ENCODE assay signal across 8 cellular contexts in genomic region chr5:44789372-44789771, GRCh38. TPM values are rescaled to one million over a fixed set of nuclear protein-coding genes. Genes with fewer than 3 reads are reported as not detected.
DNase-seq lines count a peak whose midpoint lies in the region; TF ChIP-seq lines count a peak whose summit lies in the region.
"Not testable (repeated sequence)": the region's sequence is repeated elsewhere in the genome, so short reads cannot be mapped to it uniquely, and the experiment has no call there.

No MANE protein-coding gene starts in this region.

- H2AFZ ChIP-seq in SK-N-SH (ENCODE audit: low read depth), result peak overlapping the region; percentile 59; the same call in 1 of the 2 replicates

- not testable (repeated sequence) for H3K79me2 ChIP-seq in SK-N-SH (ENCODE audit: insufficient read depth)

- H4K20me1 ChIP-seq in SK-N-SH (ENCODE audit: insufficient read depth), result not testable (repeated sequence)

- H3K4me2 ChIP-seq in SK-N-SH, result peak overlapping the region; percentile 63

- not testable (repeated sequence) for H3K9me2 ChIP-seq in SK-N-SH

- H3F3A ChIP-seq in SK-N-SH (replicated peaks; ENCODE audit: insufficient read depth), result not testable (repeated sequence)

- H3K4me1 Mint-ChIP-seq in endothelial cell (ENCODE audit: unreplicated experiment), result not testable (repeated sequence)

- not testable (repeated sequence) for TF ChIP-seq RAD21 in SK-N-SH (IDR thresholded peaks at IDR 0.05; ENCODE audit: low read length)

- intact Hi-C loops in spleen (cut with DNase I; ENCODE audit: low total_unique reads), result not testable (repeated sequence)

- peak overlapping the region; percentile 31 for H3K4me3 Mint-ChIP-seq in endothelial cell (ENCODE audit: unreplicated experiment)

- peak overlapping the region in 1 of 2 experiments; percentile 13; a peak in 1 of 4 replicates for H3K4me3 ChIP-seq in SK-N-SH (ENCODE audit: low read depth in 2 of 2, low read length in 1 of 2)
- H3K4me3 ChIP-seq in spleen, result not testable (repeated sequence)

- H3K9me3 Mint-ChIP-seq in endothelial cell (ENCODE audit: unreplicated experiment), result peaks cover 26% of the 10 kb centered on the region

- CTCF ChIA-PET in SK-N-SH (lab: Yijun Ruan, JAX), result not testable (repeated sequence)

- not testable (repeated sequence) for H3K27me3 ChIP-seq in SK-N-SH (ENCODE audit: insufficient read depth); spleen (replicated peaks in 1 of 7)

- TF ChIP-seq CTCF in SK-N-SH (IDR thresholded peaks at IDR 0.05); endothelial cell (IDR thresholded peaks at IDR 0.05; ENCODE audit: unreplicated experiment); spleen (IDR thresholded peaks at IDR 0.05 in 8 of 11, conservative IDR thresholded peaks at IDR 0.05 in 3 of 11): not testable (repeated sequence)

- in situ Hi-C loops in ACHN (cut with HindIII; ENCODE audit: low pct_ligation_motif_present, low pct_unique_long_range_greater_than_20kb, low sequenced_read_pairs), result not testable (repeated sequence)

- H3K36me3 Mint-ChIP-seq in endothelial cell (ENCODE audit: low read depth, unreplicated experiment), result peaks cover 37% of the 10 kb centered on the region

- H3K4me1 ChIP-seq in SK-N-SH (ENCODE audit: control insufficient read depth in 1 of 2, insufficient read depth in 2 of 2, low read depth in 1 of 2, low read length in 1 of 2); spleen: not testable (repeated sequence)

- DNase-seq in ACHN (peak; percentile 73), H4 (ENCODE audit: low spot score) (peak; percentile 31), LoVo (ENCODE audit: low spot score) (peak; percentile 28), astrocyte of the hippocampus (ENCODE audit: low read depth, low spot score) (peak; percentile 80), iris pigment epithelial cell (ENCODE audit: low read depth) (peak; percentile 47)
- not testable (repeated sequence) for DNase-seq in SK-N-SH; endothelial cell (ENCODE audit: low spot score); spleen

- not testable (repeated sequence) for H3K36me3 ChIP-seq in SK-N-SH (replicated peaks in 1 of 2; ENCODE audit: control insufficient read depth in 1 of 2, insufficient read depth in 2 of 2, low read length in 1 of 2); spleen

- not testable (repeated sequence) for H3K9me3 ChIP-seq in SK-N-SH
- H3K9me3 ChIP-seq in spleen, result peaks cover 0 to 56% (median 37%) of the 10 kb centered on the region in 8 donors

- H3K9ac ChIP-seq in SK-N-SH, result not testable (repeated sequence)

- peak overlapping the region in 1 of 2 experiments; percentile 39; a peak in 1 of 4 replicates for H3K27ac ChIP-seq in SK-N-SH (ENCODE audit: low read depth in 2 of 2, low read length in 1 of 2)
- peak overlapping the region in 5 of 8 donors; percentile 7 to 63 (median 47) for H3K27ac ChIP-seq in spleen

- POLR2A ChIA-PET in SK-N-SH (lab: Yijun Ruan, JAX), result not testable (repeated sequence)

- H3K27ac Mint-ChIP-seq in endothelial cell (ENCODE audit: unreplicated experiment), result not testable (repeated sequence)

- TF ChIP-seq POLR2A in spleen (IDR thresholded peaks at IDR 0.05), result not testable (repeated sequence)

- TF ChIP-seq EP300 in SK-N-SH (IDR thresholded peaks at IDR 0.05; ENCODE audit: borderline replicate concordance in 1 of 2, low read depth in 1 of 2, low read length in 1 of 2), result not testable (repeated sequence)

- not testable (repeated sequence) for H3K27me3 Mint-ChIP-seq in endothelial cell (ENCODE audit: unreplicated experiment)

- WGBS in SK-N-SH (ENCODE audit: low lambda C conversion rate), result 24% methylated on average over 7 of the region's 7 CpGs
- 75 to 88% (median 80%) methylated on average over 7 of the region's 7 CpGs for WGBS in spleen, 5 donors

TF ChIP-seq in SK-N-SH, 30 proteins besides CTCF, POLR2A, EP300 and RAD21:
- peak; percentile 42 for TF ChIP-seq GATA2 (CRISPR knock-in tag; IDR thresholded peaks at IDR 0.05)

RNA-seq across cellular contexts. Expression of gene MRPS30, which starts 19.4 kb away (rescaled TPM):
- 57.9 and 70.1 TPM in 2 replicates for total RNA-seq in H4 (2014; rRNA removed; shearing (Covaris generic))
- polyA plus RNA-seq in SK-N-SH (2012; rRNA removed) (16.3 and 18.3 TPM in 2 replicates), spleen (10 to 100 TPM; 18.2 to 21.4 (median 20.5) TPM)
- 19.1 and 20.0 TPM in 2 replicates for polyA plus RNA-seq in SK-N-SH (2012; cell fraction: cytosol; rRNA removed)
- 15.1 and 16.2 TPM in 2 replicates for polyA plus RNA-seq in SK-N-SH (2012; cell fraction: nucleus; rRNA removed)
- total RNA-seq in endothelial cell (ENCODE audit: unreplicated experiment) (27.6 TPM), spleen (10 to 100 TPM; 31.7 to 75.5 (median 38.4) TPM)
